Comparison of ENCODE assay signal across 1 cellular context in genomic region chr9:93475856-93476255, GRCh38.
TF ChIP-seq lines count a peak whose summit lies in the region.

No MANE protein-coding gene starts in this region.

TF ChIP-seq in GM12878, 131 proteins besides CTCF, POLR2A, EP300 and RAD21:
- TF ChIP-seq MAX (IDR thresholded peaks at IDR 0.05; ENCODE audit: low read depth, low read length) = no peak
- no peak for TF ChIP-seq RB1 (IDR thresholded peaks at IDR 0.05; ENCODE audit: borderline replicate concordance)
- TF ChIP-seq CBX5 (IDR thresholded peaks at IDR 0.05; ENCODE audit: low read depth) = no peak
TF ChIP-seq in GM12878: peak in this region for 0.
